ENCODE assay signal across 8 cellular contexts in genomic region chr14:45135659-45136314, GRCh38. TPM values are rescaled to one million over a fixed set of nuclear protein-coding genes. Genes with fewer than 3 reads are reported as not detected.
DNase-seq lines count a peak whose midpoint lies in the region; ATAC-seq and TF ChIP-seq lines count a peak whose summit lies in the region.

A gene with protein sequence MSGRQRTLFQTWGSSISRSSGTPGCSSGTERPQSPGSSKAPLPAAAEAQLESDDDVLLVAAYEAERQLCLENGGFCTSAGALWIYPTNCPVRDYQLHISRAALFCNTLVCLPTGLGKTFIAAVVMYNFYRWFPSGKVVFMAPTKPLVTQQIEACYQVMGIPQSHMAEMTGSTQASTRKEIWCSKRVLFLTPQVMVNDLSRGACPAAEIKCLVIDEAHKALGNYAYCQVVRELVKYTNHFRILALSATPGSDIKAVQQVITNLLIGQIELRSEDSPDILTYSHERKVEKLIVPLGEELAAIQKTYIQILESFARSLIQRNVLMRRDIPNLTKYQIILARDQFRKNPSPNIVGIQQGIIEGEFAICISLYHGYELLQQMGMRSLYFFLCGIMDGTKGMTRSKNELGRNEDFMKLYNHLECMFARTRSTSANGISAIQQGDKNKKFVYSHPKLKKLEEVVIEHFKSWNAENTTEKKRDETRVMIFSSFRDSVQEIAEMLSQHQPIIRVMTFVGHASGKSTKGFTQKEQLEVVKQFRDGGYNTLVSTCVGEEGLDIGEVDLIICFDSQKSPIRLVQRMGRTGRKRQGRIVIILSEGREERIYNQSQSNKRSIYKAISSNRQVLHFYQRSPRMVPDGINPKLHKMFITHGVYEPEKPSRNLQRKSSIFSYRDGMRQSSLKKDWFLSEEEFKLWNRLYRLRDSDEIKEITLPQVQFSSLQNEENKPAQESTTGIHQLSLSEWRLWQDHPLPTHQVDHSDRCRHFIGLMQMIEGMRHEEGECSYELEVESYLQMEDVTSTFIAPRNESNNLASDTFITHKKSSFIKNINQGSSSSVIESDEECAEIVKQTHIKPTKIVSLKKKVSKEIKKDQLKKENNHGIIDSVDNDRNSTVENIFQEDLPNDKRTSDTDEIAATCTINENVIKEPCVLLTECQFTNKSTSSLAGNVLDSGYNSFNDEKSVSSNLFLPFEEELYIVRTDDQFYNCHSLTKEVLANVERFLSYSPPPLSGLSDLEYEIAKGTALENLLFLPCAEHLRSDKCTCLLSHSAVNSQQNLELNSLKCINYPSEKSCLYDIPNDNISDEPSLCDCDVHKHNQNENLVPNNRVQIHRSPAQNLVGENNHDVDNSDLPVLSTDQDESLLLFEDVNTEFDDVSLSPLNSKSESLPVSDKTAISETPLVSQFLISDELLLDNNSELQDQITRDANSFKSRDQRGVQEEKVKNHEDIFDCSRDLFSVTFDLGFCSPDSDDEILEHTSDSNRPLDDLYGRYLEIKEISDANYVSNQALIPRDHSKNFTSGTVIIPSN (N-terminal part only) (plus strand): TSS chr14:45135930. CDS start chr14:45136032, 102 bp downstream.

- no peaks in the 10 kb centered on the region for H3K27me3 Mint-ChIP-seq in T-cell

- TF ChIP-seq CTCF in GM12864 (IDR thresholded peaks at IDR 0.05; ENCODE audit: low read depth, low read length, missing control alignments): no peak
- no peak for TF ChIP-seq CTCF in adrenal gland (IDR thresholded peaks at IDR 0.05)
- peak in 1 of 6 experiments; percentile 16 for TF ChIP-seq CTCF in upper lobe of left lung (IDR thresholded peaks at IDR 0.05)

- H3K4me3 ChIP-seq in GM12864 (ENCODE audit: low read depth, low read length): peak within 1 kb of the TSS; percentile 96
- H3K4me3 ChIP-seq in adrenal gland: peak within 1 kb of the TSS in 3 of 4 donors; percentile 73 to 81 (median 75)
- peak within 1 kb of the TSS; percentile 67 to 82 (median 70) for H3K4me3 ChIP-seq in upper lobe of left lung

- H3K4me3 Mint-ChIP-seq in T-cell: peak within 1 kb of the TSS; percentile 96 to 99 (median 98)

- no peaks in the 10 kb centered on the region for H3K36me3 Mint-ChIP-seq in T-cell

- H3K4me1 ChIP-seq in adrenal gland (replicated peaks in 1 of 2) (peaks cover 9 to 28% of the 10 kb centered on the region in 2 donors), upper lobe of left lung (peaks cover 19 to 32% (median 25%) of the 10 kb centered on the region in 4 donors)

- CTCF ChIA-PET in T-cell (lab: Charles Lee): interaction anchor here (0.6 to 2.7 kb wide), 4 partner anchors 11 to 178 kb away, joined by 4 to 16 read pairs (median 6); partner anchors contain the start of genes KLHL28 (in 1 of the 2), MIS18BP1 (in 1 of the 2) and TOGARAM1 (in 1 of the 2)

- TF ChIP-seq POLR2A in adrenal gland (IDR thresholded peaks at IDR 0.05): peak in 1 of 2 donors; percentile 55
- peak in 1 of 4 donors; percentile 35 for TF ChIP-seq POLR2A in upper lobe of left lung (IDR thresholded peaks at IDR 0.05)

- H3K27ac ChIP-seq in adrenal gland (peak within 1 kb of the TSS; percentile 70 to 91 (median 79)), upper lobe of left lung (peak within 1 kb of the TSS; percentile 83 to 93 (median 88))

- H3K36me3 ChIP-seq in adrenal gland (replicated peaks in 1 of 2) (no peaks in the 10 kb centered on the region), upper lobe of left lung (no peaks in the 10 kb centered on the region)

- TF ChIP-seq EP300 in upper lobe of left lung (IDR thresholded peaks at IDR 0.05): no peak

- ATAC-seq in HG02763 (IDR thresholded peaks at IDR 0.05; ENCODE audit: unreplicated experiment) (peak; percentile 36), T-cell (replicated peaks in 1 of 4) (peak; percentile 53 to 61 (median 55)), upper lobe of left lung (ENCODE audit: low FRiP score in 2 of 2) (peak; percentile 88 to 93)

- peaks cover 52 to 54% (median 53%) of the 10 kb centered on the region in 3 donors for H3K4me1 Mint-ChIP-seq in T-cell

- POLR2A ChIA-PET in T-cell (lab: Charles Lee): interaction anchor here (0.5 to 1.2 kb wide), 4 partner anchors 16 to 239 kb away, joined by 3 to 6 read pairs (median 4); partner anchors contain the start of genes KLHL28 (in 1 of the 2), MIS18BP1 (in 1 of the 2) and TOGARAM1 (in 1 of the 2)

- 0% methylated on average over 27 to 44 of the region's 44 CpGs for WGBS in adrenal gland, 4 donors
- 0 to 2% methylated on average over 17 to 39 of the region's 44 CpGs for WGBS in upper lobe of left lung, 2 donors

- no peaks in the 10 kb centered on the region for H3K9me3 Mint-ChIP-seq in T-cell

- no peaks in the 10 kb centered on the region for H3K27me3 ChIP-seq in adrenal gland
- no peaks in the 10 kb centered on the region for H3K27me3 ChIP-seq in upper lobe of left lung

- H3K27ac Mint-ChIP-seq in T-cell: peak within 1 kb of the TSS; percentile 97 to 99

- DNase-seq in GM12864 (ENCODE audit: low read depth) (peak; percentile 97), NCI-H1436 treated with DMSO at 0.1 percent for 48 hours (lab: John Stamatoyannopoulos, UW) (peak; percentile 82), T-cell (peak; percentile 60 to 90 (median 85)), adrenal gland (peak; percentile 93 to 98 (median 97)), cardiac septum (ENCODE audit: low spot score) (peak; percentile 92), pons (ENCODE audit: low spot score) (peak; percentile 97), upper lobe of left lung (peak; percentile 69 to 94)

- intact Hi-C loops in adrenal gland (cut with DNase I): loop anchor here in 1 of 2 donors (10.0 kb wide), 3 partner anchors 119 to 221 kb away; partner anchors contain the start of genes KLHL28, MIS18BP1 and TOGARAM1
- intact Hi-C loops in cardiac septum (cut with DNase I): loop anchor here (2.0 to 5.0 kb wide), 3 partner anchors 51 to 132 kb away; partner anchors contain the start of genes MIS18BP1 and PRPF39

- H3K9me3 ChIP-seq in adrenal gland (replicated peaks in 1 of 3) (no peaks in the 10 kb centered on the region), upper lobe of left lung (no peaks in the 10 kb centered on the region)

RNA-seq across cellular contexts. Expression of the gene that starts here (rescaled TPM):
- 10 to 100 TPM in 1 of 5 donors, 1 to 10 TPM in 4; 7.5 to 10.5 (median 8.7) TPM for total RNA-seq in T-cell
- total RNA-seq in adrenal gland: 10 to 100 TPM in 2 of 8 donors, 1 to 10 TPM in 6; 2.1 to 20.9 (median 6.0) TPM
- 1 to 10 TPM; 4.1 to 8.8 (median 5.7) TPM for polyA plus RNA-seq in adrenal gland
- total RNA-seq in cardiac septum: 3.3 TPM
- total RNA-seq in upper lobe of left lung: 10 to 100 TPM in 1 of 6 donors, 1 to 10 TPM in 5; 3.3 to 34.6 (median 4.6) TPM

Comparison
In these comparisons a context has a peak if more than half of its experiments do, and no peak if none do; other contexts are left out.
1. Peak in every context shown above with its lines: DNase-seq, ATAC-seq, H3K4me3 ChIP-seq and H3K27ac ChIP-seq.
2. ATAC-seq: peak in every context shown above with its lines; median percentile 90 in upper lobe of left lung; 55 in T-cell; 36 in HG02763.